1 cellular context compared by ENCODE assay signal in genomic region chr7:25119102-25119501, GRCh38.
TF ChIP-seq lines count a peak whose summit lies in the region.

No MANE protein-coding gene starts in this region.

TF ChIP-seq in GM12878, 131 proteins besides CTCF, POLR2A, EP300 and RAD21:
- TF ChIP-seq CREM (IDR thresholded peaks at IDR 0.05; ENCODE audit: low read depth) (no peak), SUPT20H (IDR thresholded peaks at IDR 0.05; ENCODE audit: borderline replicate concordance, control insufficient read depth, low read depth, low read length) (no peak), POLR2AphosphoS5 (IDR thresholded peaks at IDR 0.05; ENCODE audit: low read length) (peak; percentile 66; the same call in 1 of the 2 replicates), IRF3 (IDR thresholded peaks at IDR 0.05) (no peak)
- TF ChIP-seq, protein P1, sequence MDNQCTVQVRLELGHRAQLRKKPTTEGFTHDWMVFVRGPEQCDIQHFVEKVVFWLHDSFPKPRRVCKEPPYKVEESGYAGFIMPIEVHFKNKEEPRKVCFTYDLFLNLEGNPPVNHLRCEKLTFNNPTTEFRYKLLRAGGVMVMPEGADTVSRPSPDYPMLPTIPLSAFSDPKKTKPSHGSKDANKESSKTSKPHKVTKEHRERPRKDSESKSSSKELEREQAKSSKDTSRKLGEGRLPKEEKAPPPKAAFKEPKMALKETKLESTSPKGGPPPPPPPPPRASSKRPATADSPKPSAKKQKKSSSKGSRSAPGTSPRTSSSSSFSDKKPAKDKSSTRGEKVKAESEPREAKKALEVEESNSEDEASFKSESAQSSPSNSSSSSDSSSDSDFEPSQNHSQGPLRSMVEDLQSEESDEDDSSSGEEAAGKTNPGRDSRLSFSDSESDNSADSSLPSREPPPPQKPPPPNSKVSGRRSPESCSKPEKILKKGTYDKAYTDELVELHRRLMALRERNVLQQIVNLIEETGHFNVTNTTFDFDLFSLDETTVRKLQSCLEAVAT (IDR thresholded peaks at IDR 0.05): 0 out of 2 replicates have a peak, but pooled peaks have one; percentile 40
